28 cellular contexts compared by ENCODE assay signal in the genomic region with DNA sequence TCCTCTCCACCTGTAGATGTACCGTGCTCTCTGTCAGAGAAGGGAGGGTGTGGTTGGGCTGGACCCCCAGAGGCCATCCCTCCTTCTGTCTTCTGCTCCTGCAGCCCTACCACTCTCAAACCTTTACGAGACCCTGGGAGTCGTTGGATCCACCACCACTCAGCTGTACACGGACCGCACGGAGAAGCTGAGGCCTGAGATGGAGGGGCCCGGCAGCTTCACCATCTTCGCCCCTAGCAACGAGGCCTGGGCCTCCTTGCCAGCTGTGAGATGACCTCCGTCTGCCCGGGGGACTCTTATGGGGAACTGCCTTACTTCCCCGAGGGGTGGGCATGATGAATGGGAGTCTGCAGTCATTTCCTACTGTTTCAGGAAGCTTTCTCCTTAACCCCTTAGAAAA. TPM values are rescaled to one million over a fixed set of nuclear protein-coding genes. Genes with fewer than 3 reads are reported as not detected.
"Had no signal": no experiment of that assay in that cellular context is flagged by ENCODE, and none has a peak within 500 bp of the region (broad histone marks: within the 10 kb centered on the region; RNA-seq: fewer than 3 reads in every experiment).

No MANE protein-coding gene starts in this region.

- DNase-seq: activated B cell treated with CpG ODN at 0.5 μM for 24 hours; activated CD8-positive, alpha-beta memory T cell treated with anti-CD3 and anti-CD28 coated beads, Interleukin-2, amount 10 ng/mL, durations not matched to agents 7 days and 5 days; activated CD8-positive, alpha-beta T cell treated with anti-CD3 and anti-CD28 coated beads, Interleukin-2, amount 10 ng/mL, durations not matched to agents 7 days and 5 days; activated naive CD4-positive, alpha-beta T cell treated with Interleukin-2 at 50 U/mL for 16 hours; activated T-cell treated with anti-CD3 and anti-CD28 coated beads, Interleukin-2, amount 50 U/mL, for 48 hours; anterior cingulate cortex; effector memory CD8-positive, alpha-beta T cell; hypothalamus; immature natural killer cell; kidney; left colon; midbrain; naive thymus-derived CD8-positive, alpha-beta T cell; posterior cingulate gyrus; stimulated activated CD4-positive, alpha-beta T cell treated with anti-CD3 and anti-CD28 coated beads, Interleukin-2, amount 100 ng/mL, for 48 hours; stimulated activated naive CD4-positive, alpha-beta T cell treated with Interleukin-2 at 50 U/mL for 16 hours; T-helper 1 cell; trophoblast cell had no signal

- H3K4me1 ChIP-seq: uterus had no signal

- H3K4me3 ChIP-seq: cardiac muscle cell, coronary artery, heart left ventricle, uterus had no signal

- H3K4me3 Mint-ChIP-seq: activated B cell treated with CpG ODN at 0.5 μM for 24 hours; activated CD8-positive, alpha-beta memory T cell treated with anti-CD3 and anti-CD28 coated beads, Interleukin-2, amount 10 ng/mL, durations not matched to agents 7 days and 5 days; activated CD8-positive, alpha-beta T cell treated with anti-CD3 and anti-CD28 coated beads, Interleukin-2, amount 10 ng/mL, durations not matched to agents 7 days and 5 days; activated naive CD8-positive, alpha-beta T cell; brain; effector memory CD8-positive, alpha-beta T cell; immature natural killer cell; memory B cell; naive thymus-derived CD8-positive, alpha-beta T cell; T-helper 2 cell treated with Interferon-gamma antibody and Interleukin-4, amounts not matched to agents 5 μg/mL and 100 μg/mL, for 36 hours had no signal

- H3K9me3 ChIP-seq: heart left ventricle, uterus had no signal

- H3K36me3 Mint-ChIP-seq: activated CD8-positive, alpha-beta memory T cell treated with anti-CD3 and anti-CD28 coated beads, Interleukin-2, amount 10 ng/mL, durations not matched to agents 7 days and 5 days; activated naive CD8-positive, alpha-beta T cell; brain; immature natural killer cell; naive thymus-derived CD8-positive, alpha-beta T cell had no signal

- ATAC-seq: activated CD8-positive, alpha-beta memory T cell treated with anti-CD3 and anti-CD28 coated beads, Interleukin-2, amount 10 ng/mL, durations not matched to agents 7 days and 5 days; activated CD8-positive, alpha-beta T cell treated with anti-CD3 and anti-CD28 coated beads, Interleukin-2, amount 10 ng/mL, durations not matched to agents 7 days and 5 days; effector memory CD8-positive, alpha-beta T cell; heart left ventricle; left colon; naive thymus-derived CD8-positive, alpha-beta T cell had no signal

- H3K4me1 Mint-ChIP-seq: activated B cell treated with CpG ODN at 0.5 μM for 24 hours had no signal

- H3K27ac Mint-ChIP-seq: activated B cell treated with CpG ODN at 0.5 μM for 24 hours; activated CD8-positive, alpha-beta memory T cell treated with anti-CD3 and anti-CD28 coated beads, Interleukin-2, amount 10 ng/mL, durations not matched to agents 7 days and 5 days; activated CD8-positive, alpha-beta T cell treated with anti-CD3 and anti-CD28 coated beads, Interleukin-2, amount 10 ng/mL, durations not matched to agents 7 days and 5 days; activated naive CD8-positive, alpha-beta T cell; activated T-helper 2 cell treated with anti-CD3 and anti-CD28 coated beads, Interferon-gamma antibody, Interleukin-2, Interleukin-4, amounts not matched to agents 10 μg/mL and 5 μg/mL and 100 μg/mL, durations not matched to agents 14 hours and 24 hours and 36 hours; brain; effector memory CD8-positive, alpha-beta T cell; immature natural killer cell; memory B cell; naive thymus-derived CD8-positive, alpha-beta T cell; T-helper 2 cell treated with Interferon-gamma antibody and Interleukin-4, amounts not matched to agents 5 μg/mL and 100 μg/mL, for 36 hours had no signal

- H3K9me3 Mint-ChIP-seq: activated B cell treated with CpG ODN at 0.5 μM for 24 hours; activated T-helper 2 cell treated with anti-CD3 and anti-CD28 coated beads, Interferon-gamma antibody, Interleukin-2, Interleukin-4, amounts not matched to agents 10 μg/mL and 5 μg/mL and 100 μg/mL, durations not matched to agents 14 hours and 24 hours and 36 hours; effector memory CD8-positive, alpha-beta T cell; immature natural killer cell; memory B cell; naive thymus-derived CD8-positive, alpha-beta T cell; T-helper 2 cell treated with Interferon-gamma antibody and Interleukin-4, amounts not matched to agents 5 μg/mL and 100 μg/mL, for 36 hours had no signal

- FAIRE-seq: endothelial cell of umbilical vein, kidney had no signal

- H3K27me3 Mint-ChIP-seq: activated naive CD8-positive, alpha-beta T cell; effector memory CD8-positive, alpha-beta T cell had no signal

- H3K27me3 ChIP-seq: cardiac muscle cell, heart left ventricle, uterus had no signal

- H3K27ac ChIP-seq: cardiac muscle cell, uterus had no signal

- H3K36me3 ChIP-seq: cardiac muscle cell, uterus had no signal

RNA-seq across cellular contexts. Expression of a gene that starts 17.4 kb away (rescaled TPM):
- total RNA-seq: activated CD8-positive, alpha-beta T cell treated with anti-CD3 and anti-CD28 coated beads, Interleukin-2, amount 10 ng/mL, durations not matched to agents 7 days and 5 days; activated T-helper 2 cell treated with anti-CD3 and anti-CD28 coated beads, Interferon-gamma antibody, Interleukin-2, Interleukin-4, amounts not matched to agents 10 μg/mL and 5 μg/mL and 100 μg/mL, durations not matched to agents 14 hours and 24 hours and 36 hours had no signal
